18 cellular contexts compared by ENCODE assay signal in the genomic region with DNA sequence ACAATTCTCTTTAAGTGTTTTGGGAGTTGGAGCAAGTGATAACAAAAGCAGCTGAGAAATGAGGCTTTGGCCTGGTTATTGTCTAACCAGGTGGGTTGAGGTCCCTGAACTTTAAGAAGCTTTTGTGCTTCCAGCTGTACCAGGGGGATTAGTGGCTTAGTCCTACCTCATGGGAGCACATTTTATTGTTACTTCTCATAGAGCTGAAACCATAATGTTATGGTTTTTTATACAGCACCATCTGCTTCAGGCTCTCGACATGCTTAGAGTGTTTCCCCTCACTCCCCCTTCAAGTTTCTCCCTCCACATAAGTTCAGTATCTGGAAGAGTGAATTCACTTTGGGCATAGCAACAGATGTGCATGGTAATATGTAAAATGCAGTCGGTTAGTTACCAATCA.
DNase-seq lines count a peak whose midpoint lies in the region; ATAC-seq and TF ChIP-seq lines count a peak whose summit lies in the region.
"Had no signal": no experiment of that assay in that cellular context is flagged by ENCODE, and none has a peak within 500 bp of the region (broad histone marks: within the 10 kb centered on the region; RNA-seq: fewer than 3 reads in every experiment).

No MANE protein-coding gene starts in this region.

- peaks cover 1 to 10% (median 6%) of the 10 kb centered on the region in 11 donors for H3K9me3 Mint-ChIP-seq in naive thymus-derived CD4-positive, alpha-beta T cell
- H3K9me3 Mint-ChIP-seq: CD14-positive monocyte; stimulated activated naive CD8-positive, alpha-beta T cell treated with anti-CD3 and anti-CD28 coated beads, Interleukin-15, Interleukin-2, amounts not matched to agents 100 ng/mL and 50 ng/mL, for 24 hours had no signal

- CTCF ChIA-PET in naive thymus-derived CD4-positive, alpha-beta T cell (lab: Charles Lee) = interaction anchor here (0.5 to 2.2 kb wide), 5 partner anchors 9 to 1764 kb away, joined by 3 to 8 read pairs (median 5); no protein-coding TSS in a partner anchor

- no peak overlapping the region for H2AFZ ChIP-seq in MM.1S (ENCODE audit: low read length)
- no peak overlapping the region for H2AFZ ChIP-seq in smooth muscle cell (ENCODE audit: low read depth)

- H3K4me3 ChIP-seq in naive thymus-derived CD4-positive, alpha-beta T cell (ENCODE audit: low read length) = no peak overlapping the region
- H3K4me3 ChIP-seq in MM.1S (ENCODE audit: low read length) (no peak overlapping the region), smooth muscle cell (no peak overlapping the region)
- H3K4me3 ChIP-seq: coronary artery, left lung, upper lobe of right lung had no signal

- H3K4me3 Mint-ChIP-seq in naive thymus-derived CD4-positive, alpha-beta T cell = peak overlapping the region in 8 of 10 donors; percentile 32 to 69 (median 60)
- H3K4me3 Mint-ChIP-seq: stimulated activated naive CD8-positive, alpha-beta T cell treated with anti-CD3 and anti-CD28 coated beads, Interleukin-15, Interleukin-2, amounts not matched to agents 100 ng/mL and 50 ng/mL, for 24 hours had no signal

- no peaks in the 10 kb centered on the region for H3K36me3 ChIP-seq in naive thymus-derived CD4-positive, alpha-beta T cell (ENCODE audit: control insufficient read depth in 2 of 3, insufficient read depth in 3 of 3, low read length in 3 of 3)
- H3K36me3 ChIP-seq in MM.1S (replicated peaks; ENCODE audit: insufficient read depth, low read length) (no peaks in the 10 kb centered on the region), smooth muscle cell (ENCODE audit: low read depth) (no peaks in the 10 kb centered on the region)
- H3K36me3 ChIP-seq: left lung, upper lobe of right lung had no signal

- intact Hi-C loops in naive thymus-derived CD4-positive, alpha-beta T cell (cut with micrococcal nuclease) = no loop called here

- H3K4me2 ChIP-seq in MM.1S (ENCODE audit: low read depth, low read length) (no peak overlapping the region), smooth muscle cell (no peak overlapping the region)

- H3K27me3 ChIP-seq in naive thymus-derived CD4-positive, alpha-beta T cell (ENCODE audit: control insufficient read depth in 2 of 2, insufficient read depth in 2 of 2, low read length in 2 of 2) = no peaks in the 10 kb centered on the region
- no peaks in the 10 kb centered on the region for H3K27me3 ChIP-seq in MM.1S (replicated peaks; ENCODE audit: insufficient read depth, low read length)
- no peaks in the 10 kb centered on the region for H3K27me3 ChIP-seq in smooth muscle cell (ENCODE audit: low read depth)
- H3K27me3 ChIP-seq: left lung, upper lobe of right lung had no signal

- H3K27ac Mint-ChIP-seq in naive thymus-derived CD4-positive, alpha-beta T cell = peak overlapping the region in 1 of 9 donors; percentile 1
- H3K27ac Mint-ChIP-seq: stimulated activated naive CD8-positive, alpha-beta T cell treated with anti-CD3 and anti-CD28 coated beads, Interleukin-15, Interleukin-2, amounts not matched to agents 100 ng/mL and 50 ng/mL, for 24 hours had no signal

- no peaks in the 10 kb centered on the region for H3K9me3 ChIP-seq in naive thymus-derived CD4-positive, alpha-beta T cell (ENCODE audit: control insufficient read depth in 2 of 3, low read length in 3 of 3)
- H3K9me3 ChIP-seq in MM.1S (replicated peaks; ENCODE audit: insufficient read depth, low read length) (no peaks in the 10 kb centered on the region), smooth muscle cell (replicated peaks; ENCODE audit: low read depth) (no peaks in the 10 kb centered on the region)
- H3K9me3 ChIP-seq: left lung, upper lobe of right lung had no signal

- ATAC-seq in HG03097 (IDR thresholded peaks at IDR 0.05; ENCODE audit: low FRiP score, unreplicated experiment) = peak; percentile 35
- no peak for ATAC-seq in naive thymus-derived CD4-positive, alpha-beta T cell
- ATAC-seq: left lung, Right ventricle myocardium inferior, upper lobe of right lung had no signal

- H4K20me1 ChIP-seq in MM.1S (ENCODE audit: insufficient read depth, low read length) (no peaks in the 10 kb centered on the region), smooth muscle cell (ENCODE audit: low read depth) (peaks cover 7% of the 10 kb centered on the region)

- H3K4me1 ChIP-seq in naive thymus-derived CD4-positive, alpha-beta T cell (ENCODE audit: control insufficient read depth in 2 of 2, insufficient read depth in 2 of 2, low read length in 2 of 2) = peaks cover 12 to 24% of the 10 kb centered on the region in 2 donors
- no peaks in the 10 kb centered on the region for H3K4me1 ChIP-seq in MM.1S (ENCODE audit: low read length)
- peaks cover 14% of the 10 kb centered on the region for H3K4me1 ChIP-seq in smooth muscle cell (ENCODE audit: low read depth)

- peak; percentile 36 for DNase-seq in NCI-H2107 treated with DMSO at 0.1 percent for 48 hours (lab: John Stamatoyannopoulos, UW; ENCODE audit: unreplicated experiment)
- DNase-seq in NCI-H2107 (lab: John Stamatoyannopoulos, UW) = no peak
- peak; percentile 93 for DNase-seq in NCI-H82 treated with DMSO at 0.1 percent for 48 hours (lab: John Stamatoyannopoulos, UW; ENCODE audit: unreplicated experiment)
- DNase-seq in naive thymus-derived CD4-positive, alpha-beta T cell = no peak
- no peak for DNase-seq in MM.1S
- DNase-seq in ureter (ENCODE audit: low spot score) = no peak
- DNase-seq in smooth muscle cell (lab: John Stamatoyannopoulos, UW; ENCODE audit: unreplicated experiment) = no peak
- DNase-seq: activated CD4-positive, CD25-positive, alpha-beta regulatory T cell treated with anti-CD3 and anti-CD28 coated beads, Interleukin-2, amount 50 U/mL, for 72 hours; activated naive CD4-positive, alpha-beta T cell; EL; left lung; upper lobe of right lung had no signal

- no peak overlapping the region for H3K27ac ChIP-seq in naive thymus-derived CD4-positive, alpha-beta T cell (ENCODE audit: low read depth, low read length)
- no peak overlapping the region for H3K27ac ChIP-seq in MM.1S (ENCODE audit: low read length)
- no peak overlapping the region for H3K27ac ChIP-seq in smooth muscle cell (ENCODE audit: low read depth)
- H3K27ac ChIP-seq: coronary artery, left lung, upper lobe of right lung had no signal

- POLR2A ChIA-PET in naive thymus-derived CD4-positive, alpha-beta T cell (lab: Charles Lee) = no interaction called here

- H3K79me2 ChIP-seq in MM.1S (ENCODE audit: low read length) (no peaks in the 10 kb centered on the region), smooth muscle cell (ENCODE audit: low read depth) (no peaks in the 10 kb centered on the region)

- H3K9ac ChIP-seq in MM.1S (ENCODE audit: low read length) (no peak overlapping the region), smooth muscle cell (ENCODE audit: low read depth) (no peak overlapping the region)

- no peak for TF ChIP-seq CTCF in MM.1S (IDR thresholded peaks at IDR 0.05; ENCODE audit: low read length)
- no peak for TF ChIP-seq CTCF in smooth muscle cell (IDR thresholded peaks at IDR 0.05; ENCODE audit: borderline replicate concordance, insufficient read depth, poor library complexity, severe bottlenecking)

- 78% methylated on average over 2 of the region's 2 CpGs for WGBS in smooth muscle cell (ENCODE audit: low lambda C conversion rate)

- H3F3A ChIP-seq in MM.1S (ENCODE audit: insufficient read depth, low read length) (no peaks in the 10 kb centered on the region), smooth muscle cell (ENCODE audit: low read depth) (peaks cover 6% of the 10 kb centered on the region)

- H3K27me3 Mint-ChIP-seq in naive thymus-derived CD4-positive, alpha-beta T cell = no peaks in the 10 kb centered on the region
- H3K27me3 Mint-ChIP-seq: progenitor cell of endocrine pancreas; stimulated activated naive CD8-positive, alpha-beta T cell treated with anti-CD3 and anti-CD28 coated beads, Interleukin-15, Interleukin-2, amounts not matched to agents 100 ng/mL and 50 ng/mL, for 24 hours had no signal

- peaks cover 0 to 12% (median 4%) of the 10 kb centered on the region in 5 donors for H3K36me3 Mint-ChIP-seq in naive thymus-derived CD4-positive, alpha-beta T cell
- H3K36me3 Mint-ChIP-seq: CD14-positive monocyte had no signal

- peaks cover 19 to 53% (median 37%) of the 10 kb centered on the region in 7 donors for H3K4me1 Mint-ChIP-seq in naive thymus-derived CD4-positive, alpha-beta T cell

- no peaks in the 10 kb centered on the region for H3K9me2 ChIP-seq in MM.1S (replicated peaks; ENCODE audit: insufficient read depth, low read length)

Comparison
In these comparisons a context has a peak if more than half of its experiments do, and no peak if none do; other contexts are left out.
1. DNase-seq: peak in NCI-H2107 treated with DMSO at 0.1 percent for 48 hours (single experiment) and NCI-H82 treated with DMSO at 0.1 percent for 48 hours (single experiment); none in NCI-H2107 (single experiment), naive thymus-derived CD4-positive, alpha-beta T cell (0 of 9), MM.1S (single experiment), ureter (single experiment) and smooth muscle cell (single experiment).